31 cellular contexts compared by ENCODE assay signal in the genomic region with DNA sequence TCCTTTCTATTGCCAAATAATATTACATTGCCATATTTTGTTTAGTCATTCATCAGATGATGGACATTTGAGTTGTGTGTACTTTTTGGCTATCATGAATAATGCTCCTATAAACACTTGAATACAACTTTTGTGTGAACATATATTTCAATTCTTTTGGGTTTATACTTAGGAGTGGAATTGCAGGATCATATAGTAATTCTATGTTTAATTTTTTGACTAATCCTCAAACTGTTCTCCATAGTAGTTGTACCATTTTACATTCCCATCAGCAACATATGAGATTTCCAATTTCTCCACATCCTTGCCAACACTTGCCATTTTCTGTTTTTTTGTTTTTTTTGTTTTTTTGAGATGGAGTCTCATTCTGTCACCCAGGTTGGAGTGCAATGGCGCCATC.
DNase-seq lines count a peak whose midpoint lies in the region; ATAC-seq, FAIRE-seq and TF ChIP-seq lines count a peak whose summit lies in the region.
"Had no signal": no experiment of that assay in that cellular context is flagged by ENCODE, and none has a peak within 500 bp of the region (broad histone marks: within the 10 kb centered on the region; RNA-seq: fewer than 3 reads in every experiment).

No MANE protein-coding gene starts in this region.

- WGBS in K562 (ENCODE audit: insufficient coverage, low coverage, missing lambda C conversion rate), result 29% methylated on average over 1 of the region's 1 CpG

- H3K9me3 ChIP-seq in HEK293 (ENCODE audit: control insufficient read depth, insufficient read depth, low read depth, low read length) (no peaks in the 10 kb centered on the region), K562 (replicated peaks; ENCODE audit: control insufficient read depth, insufficient read depth, low read depth, low read length) (peaks cover 12% of the 10 kb centered on the region)
- H3K9me3 ChIP-seq: BE2C had no signal

- no peak for TF ChIP-seq EP300 in K562 (IDR thresholded peaks at IDR 0.05; ENCODE audit: low read length)

- H3K27me3 ChIP-seq in K562 (ENCODE audit: control insufficient read depth in 2 of 2, insufficient read depth in 2 of 2, low read length in 2 of 2), result no peaks in the 10 kb centered on the region
- H3K27me3 ChIP-seq: BE2C; BLaER1; BLaER1 treated with 17β-estradiol and CSF1 and Interleukin-3, amounts not matched to agents 10 nM and 100 nM had no signal

- H3K4me3 ChIP-seq in HEK293 (ENCODE audit: low read depth, low read length) (no peak overlapping the region), K562 (no peak overlapping the region)
- H3K4me3 ChIP-seq: A549; BLaER1; BLaER1 treated with 17β-estradiol and CSF1 and Interleukin-3, amounts not matched to agents 10 nM and 100 nM had no signal

- no peaks in the 10 kb centered on the region for H3K36me3 ChIP-seq in HEK293 (ENCODE audit: control insufficient read depth in 2 of 2, insufficient read depth in 1 of 2, low read length in 2 of 2)
- no peaks in the 10 kb centered on the region for H3K36me3 ChIP-seq in K562 (ENCODE audit: control insufficient read depth, insufficient read depth, low read length)
- H3K36me3 ChIP-seq: BE2C, BLaER1 had no signal

- CTCF ChIA-PET in HEK293 (lab: Yijun Ruan, JAX), result no interaction called here
- CTCF ChIA-PET in K562 (lab: Yijun Ruan, JAX; ENCODE audit: low intra/inter-chr PET ratio), result no interaction called here

- in situ Hi-C loops in K562 (cut with MboI), result no loop called here

- FAIRE-seq in K562 (lab: Jason Lieb, UNC), result peak; percentile 32
- FAIRE-seq: A204.1, D721Med had no signal

- H3K27ac ChIP-seq in HEK293 (ENCODE audit: extremely low read depth, low read depth, low read length) (no peak overlapping the region), K562 (ENCODE audit: extremely low read depth, low read depth, low read length) (no peak overlapping the region)
- H3K27ac ChIP-seq: 22Rv1; A549; BLaER1; BLaER1 treated with 17β-estradiol and CSF1 and Interleukin-3, amounts not matched to agents 10 nM and 100 nM; C4-2B had no signal

- no peak overlapping the region for H2AFZ ChIP-seq in K562 (ENCODE audit: low read depth, low read length)

- POLR2A ChIA-PET in HEK293 (lab: Yijun Ruan, JAX) (no interaction called here), K562 (lab: Yijun Ruan, JAX) (no interaction called here)

- H3K79me2 ChIP-seq in K562 (ENCODE audit: control insufficient read depth, insufficient read depth, low read length), result no peaks in the 10 kb centered on the region

- TF ChIP-seq RAD21 in K562 (CRISPR knock-in tag; conservative IDR thresholded peaks at IDR 0.05 in 1 of 2, IDR thresholded peaks at IDR 0.05 in 1 of 2), result no peak

- H3K4me2 ChIP-seq in K562 (ENCODE audit: insufficient read depth, low read length), result no peak overlapping the region
- H3K4me2 ChIP-seq: A549; BLaER1; BLaER1 treated with 17β-estradiol and CSF1 and Interleukin-3, amounts not matched to agents 10 nM and 100 nM had no signal

- DNase-seq in K562 (ENCODE audit: extremely low read depth in 1 of 4, low spot score in 3 of 4) (no peak), hippocampal formation (lab: John Stamatoyannopoulos, UW) (no peak), NCI-H1105 treated with DMSO at 0.1 percent for 48 hours (lab: John Stamatoyannopoulos, UW) (no peak)
- DNase-seq: 8988T; ACHN; AML-193; BE2C; C1 segment of cervical spinal cord; Caco-2; Calu3; CD4-positive, alpha-beta memory T cell; CD4-positive, alpha-beta T cell; CD4-positive, CD25-positive, alpha-beta regulatory T cell; CD8-positive, alpha-beta memory T cell; CD8-positive, alpha-beta T cell; COR-L47; DMS 273 treated with DMSO at 0.1 percent for 48 hours; DMS153; DMS53; DMS79; DMS79 treated with DMSO at 0.1 percent for 48 hours; DND-41; EL had no signal

- no peaks in the 10 kb centered on the region for H4K20me1 ChIP-seq in K562 (replicated peaks; ENCODE audit: control insufficient read depth, insufficient read depth, low read length)
- H4K20me1 ChIP-seq: BLaER1; BLaER1 treated with 17β-estradiol and CSF1 and Interleukin-3, amounts not matched to agents 10 nM and 100 nM had no signal

- no peaks in the 10 kb centered on the region for H3K9me1 ChIP-seq in K562 (ENCODE audit: control insufficient read depth, insufficient read depth, low read length)

- no peak for TF ChIP-seq POLR2A in K562 (conservative IDR thresholded peaks at IDR 0.05)

- no peaks in the 10 kb centered on the region; the same call in 1 of the 2 replicates for H3K4me1 ChIP-seq in HEK293 (ENCODE audit: control insufficient read depth, insufficient read depth, low read length)
- peaks cover 10 to 15% of the 10 kb centered on the region in 2 experiments for H3K4me1 ChIP-seq in K562 (replicated peaks in 1 of 2; ENCODE audit: control insufficient read depth in 2 of 2, insufficient read depth in 2 of 2, low read length in 2 of 2)
- H3K4me1 ChIP-seq: BE2C, Caco-2 had no signal

- ATAC-seq in K562, result no peak
- ATAC-seq: A549; CD8-positive, alpha-beta T cell had no signal

- no peak for TF ChIP-seq CTCF in HEK293 (tag by site-specific recombination; IDR thresholded peaks at IDR 0.05)
- no peak for TF ChIP-seq CTCF in K562 (IDR thresholded peaks at IDR 0.05 in 2 of 3, conservative IDR thresholded peaks at IDR 0.05 in 1 of 3; ENCODE audit: insufficient read depth in 2 of 3, low read depth in 1 of 3, low read length in 3 of 3)

- intact Hi-C loops in K562 (cut with micrococcal nuclease), result no loop called here

- no peak overlapping the region for H3K9ac ChIP-seq in K562 (ENCODE audit: insufficient read depth in 1 of 2, low read depth in 2 of 2, low read length in 2 of 2)
- H3K9ac ChIP-seq: BLaER1; BLaER1 treated with 17β-estradiol and CSF1 and Interleukin-3, amounts not matched to agents 10 nM and 100 nM had no signal

- BruUV-seq in K562 (replicated peaks; lab: Mats Ljungman, UMichigan), result no TSS peak

TF ChIP-seq in HEK293, 187 proteins besides CTCF, POLR2A, EP300 and RAD21 (continues in another document):
- TF ChIP-seq AEBP2 (tag by site-specific recombination; IDR thresholded peaks at IDR 0.05; ENCODE audit: borderline replicate concordance), result no peak
- TF ChIP-seq ZNF140 (tag by site-specific recombination; IDR thresholded peaks at IDR 0.05), result peak; percentile 56; the same call in 1 of the 2 replicates
- TF ChIP-seq ZNF837 (tag by site-specific recombination; IDR thresholded peaks at IDR 0.05), result no peak
- no peak for TF ChIP-seq ZNF449 (tag by site-specific recombination; IDR thresholded peaks at IDR 0.05)

TF ChIP-seq in K562, 482 proteins besides CTCF, POLR2A, EP300 and RAD21:
- TF ChIP-seq CREB1 (IDR thresholded peaks at IDR 0.05) (no peak), CREB1 (CRISPR knock-in tag; IDR thresholded peaks at IDR 0.05) (no peak), BCOR (IDR thresholded peaks at IDR 0.05) (peak; percentile 64; the same call in 1 of the 2 replicates), RBM25 (IDR thresholded peaks at IDR 0.05; ENCODE audit: low read depth, low read length, severe bottlenecking) (peak; percentile 83)

Comparison
In these comparisons a context has a peak if more than half of its experiments do, and no peak if none do; other contexts are left out.
1. Of the 44 proteins assayed by ChIP-seq in both K562 and HEK293: peak only in K562: none; only in HEK293: ZNF140; in both: none; in neither: 43.